In the genomic region with DNA sequence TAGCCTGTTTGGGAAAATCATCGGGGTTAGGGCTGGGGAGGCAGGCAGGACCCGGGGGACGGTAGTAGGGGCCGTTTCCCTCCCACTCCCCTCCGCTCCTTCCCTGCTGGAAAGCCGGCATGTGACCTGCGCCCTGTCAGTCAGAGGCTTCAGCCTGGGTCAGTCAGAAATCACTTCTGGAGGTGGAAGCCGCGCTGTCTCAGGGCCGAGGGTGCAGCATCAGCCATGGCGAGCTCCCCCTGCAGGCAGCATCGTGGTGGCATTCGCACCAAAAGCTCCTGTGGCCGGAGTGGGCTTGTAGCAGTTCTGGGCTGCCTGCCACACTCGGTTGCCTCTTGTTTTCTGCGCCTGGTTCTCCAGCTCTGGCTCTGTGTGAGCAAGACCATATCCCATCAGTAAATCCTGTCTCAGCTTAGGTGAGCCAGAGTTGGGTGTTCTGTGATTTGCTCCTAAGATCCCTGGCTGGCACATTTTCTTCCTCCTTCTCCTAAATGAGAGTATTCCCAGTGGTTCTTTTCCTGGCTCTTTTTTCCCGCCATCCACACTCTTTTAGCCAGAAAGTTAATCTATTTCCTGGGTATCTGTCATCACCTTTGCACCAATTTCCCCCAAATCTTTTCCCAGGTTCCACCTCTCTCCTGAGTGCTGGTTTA, we compare ENCODE assay signal across 9 cellular contexts. TPM values are rescaled to one million over a fixed set of nuclear protein-coding genes. Genes with fewer than 3 reads are reported as not detected.
DNase-seq lines count a peak whose midpoint lies in the region; ATAC-seq, FAIRE-seq and TF ChIP-seq lines count a peak whose summit lies in the region.
"Had no signal": no experiment of that assay in that cellular context is flagged by ENCODE, and none has a peak within 500 bp of the region (broad histone marks: within the 10 kb centered on the region; RNA-seq: fewer than 3 reads in every experiment).

No MANE protein-coding gene starts in this region.

- TF ChIP-seq CTCF in GM12878 (IDR thresholded peaks at IDR 0.05 in 2 of 3, conservative IDR thresholded peaks at IDR 0.05 in 1 of 3; ENCODE audit: control insufficient read depth in 2 of 3, extremely low read depth in 1 of 3, insufficient read depth in 1 of 3, low read depth in 3 of 3, low read length in 3 of 3) = peak; percentile 91 to 96 (median 95)

- no peak overlapping the region for H3K4me3 Mint-ChIP-seq in T-helper 2 cell treated with Interferon-gamma antibody and Interleukin-4, amounts not matched to agents 5 μg/mL and 100 μg/mL, for 36 hours
- H3K4me3 Mint-ChIP-seq: dendritic cell treated with granulocyte-macrophage colony-stimulating factor and Interleukin-4, amounts not matched to agents 40 ng/mL and 50 ng/mL, for 4 days had no signal

- no peaks in the 10 kb centered on the region for H3K9me3 ChIP-seq in GM12878 (replicated peaks; ENCODE audit: control insufficient read depth, insufficient read depth, low read length)

- WGBS in GM12878 (ENCODE audit: insufficient coverage, insufficient replicate concordance, low lambda C conversion rate, missing lambda C conversion rate) = 8% methylated on average over 17 of the region's 17 CpGs

- RAD21 ChIA-PET in GM12878 (lab: Charles Lee; ENCODE audit: unreplicated experiment) = interaction anchor here (0.6 to 6.9 kb wide), 14 partner anchors 10 to 77 kb away, joined by 3 to 137 read pairs (median 6); partner anchors contain the start of gene LY75

- H3K27me3 Mint-ChIP-seq in T-helper 2 cell treated with Interferon-gamma antibody and Interleukin-4, amounts not matched to agents 5 μg/mL and 100 μg/mL, for 36 hours (ENCODE audit: low read depth) = peaks cover 10% of the 10 kb centered on the region

- H2AFZ ChIP-seq in GM12878 (ENCODE audit: control insufficient read depth, low read depth, low read length) = peak overlapping the region; percentile 74

- peak; percentile 91 for ATAC-seq in GM21381 (IDR thresholded peaks at IDR 0.05; ENCODE audit: unreplicated experiment)
- peak; percentile 97 for ATAC-seq in GM12878

- H3K36me3 Mint-ChIP-seq in T-helper 2 cell treated with Interferon-gamma antibody and Interleukin-4, amounts not matched to agents 5 μg/mL and 100 μg/mL, for 36 hours (ENCODE audit: low read depth) = no peaks in the 10 kb centered on the region

- peaks cover 13% of the 10 kb centered on the region for H3K4me1 ChIP-seq in GM12878 (ENCODE audit: control insufficient read depth, insufficient read depth, low read length)

- H3K9me3 Mint-ChIP-seq in T-helper 2 cell treated with Interferon-gamma antibody and Interleukin-4, amounts not matched to agents 5 μg/mL and 100 μg/mL, for 36 hours = no peaks in the 10 kb centered on the region
- H3K9me3 Mint-ChIP-seq: dendritic cell treated with granulocyte-macrophage colony-stimulating factor and Interleukin-4, amounts not matched to agents 40 ng/mL and 50 ng/mL, for 4 days had no signal

- SMC1A ChIA-PET in GM12878 (lab: Charles Lee; ENCODE audit: uncharacterized antibody, unreplicated experiment) = interaction anchor here (0.7 to 51.7 kb wide), 9 partner anchors 2 to 207 kb away, joined by 3 to 1536 read pairs (median 4); partner anchors contain the start of gene LY75

- peak overlapping the region; percentile 56 for H3K4me2 ChIP-seq in GM12878 (ENCODE audit: control insufficient read depth, insufficient read depth)

- no peaks in the 10 kb centered on the region for H3K79me2 ChIP-seq in GM12878 (ENCODE audit: control insufficient read depth, insufficient read depth, low read length)

- peak overlapping the region; percentile 4 for H3K27ac ChIP-seq in GM12878 (ENCODE audit: control insufficient read depth, insufficient read depth)

- BruUV-seq in GM12878 (replicated peaks; lab: Mats Ljungman, UMichigan) = TSS peak; percentile 93

- H3K4me1 Mint-ChIP-seq in T-helper 2 cell treated with Interferon-gamma antibody and Interleukin-4, amounts not matched to agents 5 μg/mL and 100 μg/mL, for 36 hours (ENCODE audit: low read depth) = peaks cover 2% of the 10 kb centered on the region

- intact Hi-C loops in GM12878 (cut with micrococcal nuclease; ENCODE audit: unreplicated experiment) = loop anchor here (1.0 to 5.0 kb wide), 2 partner anchors 19 to 125 kb away; partner anchors contain the start of gene CD302

- H3K4me3 ChIP-seq in GM12878 = 0 out of 2 replicates have a peak overlapping the region, but pooled peaks have one; percentile 16

- H4K20me1 ChIP-seq in GM12878 (ENCODE audit: control insufficient read depth, insufficient read depth) = no peaks in the 10 kb centered on the region

- DNase-seq in DMS53 (lab: John Stamatoyannopoulos, UW) (peak; percentile 92), HK-2 (ENCODE audit: unreplicated experiment) (peak; percentile 71), GM12878 (ENCODE audit: low read depth, low spot score) (no peak), iris pigment epithelial cell (ENCODE audit: low read depth) (peak; percentile 30), T1000 (lab: John Stamatoyannopoulos, UW) (no peak)
- DNase-seq in T-helper 2 cell treated with Interferon-gamma antibody and Interleukin-4, amounts not matched to agents 5 μg/mL and 100 μg/mL, for 36 hours (ENCODE audit: low spot score) = peak; percentile 71
- peak; percentile 81 for DNase-seq in stimulated activated CD4-positive, alpha-beta T cell treated with anti-CD3 and anti-CD28 coated beads, Interleukin-4, amount 100 ng/mL, for 1 hour

- in situ Hi-C loops in GM12878 (cut with MboI) = no loop called here

- peak; percentile 76 for TF ChIP-seq RAD21 in GM12878 (IDR thresholded peaks at IDR 0.05; ENCODE audit: insufficient read depth, low read depth, low read length)

- no peak for TF ChIP-seq EP300 in GM12878 (IDR thresholded peaks at IDR 0.05; ENCODE audit: borderline replicate concordance in 1 of 2, control insufficient read depth in 1 of 2, low read depth in 2 of 2, low read length in 2 of 2)

- POLR2A ChIA-PET in GM12878 (lab: Charles Lee) = interaction anchor here (0.6 to 46.2 kb wide), 3 partner anchors 22 to 392 kb away, joined by 3 to 840 read pairs (median 4); partner anchors contain the start of gene LY75

- no peak overlapping the region for H3K27ac Mint-ChIP-seq in T-helper 2 cell treated with Interferon-gamma antibody and Interleukin-4, amounts not matched to agents 5 μg/mL and 100 μg/mL, for 36 hours
- H3K27ac Mint-ChIP-seq: dendritic cell treated with granulocyte-macrophage colony-stimulating factor and Interleukin-4, amounts not matched to agents 40 ng/mL and 50 ng/mL, for 4 days had no signal

- no peaks in the 10 kb centered on the region for H3K36me3 ChIP-seq in GM12878 (ENCODE audit: control insufficient read depth in 2 of 2, insufficient read depth in 2 of 2, low read length in 1 of 2)

- no peaks in the 10 kb centered on the region for H3K27me3 ChIP-seq in GM12878 (replicated peaks in 1 of 2; ENCODE audit: control insufficient read depth in 2 of 2, insufficient read depth in 2 of 2, low read length in 1 of 2)

- H3K9ac ChIP-seq in GM12878 (ENCODE audit: control insufficient read depth, insufficient read depth, low read length) = peak overlapping the region; percentile 17

- CTCF ChIA-PET in GM12878 (lab: Yijun Ruan, JAX) = interaction anchor here (0.6 to 11.6 kb wide), 29 partner anchors 9 to 766 kb away, joined by 3 to 335 read pairs (median 4); partner anchors contain the start of gene LY75

- FAIRE-seq in GM12878 (lab: Jason Lieb, UNC) = peak; percentile 38

- peak; percentile 35; the same call in 1 of the 2 replicates for TF ChIP-seq POLR2A in GM12878 (IDR thresholded peaks at IDR 0.05; ENCODE audit: low read depth, low read length)

TF ChIP-seq in GM12878, 131 proteins besides CTCF, POLR2A, EP300 and RAD21 (continues in another document):
- TF ChIP-seq CEBPZ (IDR thresholded peaks at IDR 0.05; ENCODE audit: low read depth, low read length) = no peak
- TF ChIP-seq CREM (IDR thresholded peaks at IDR 0.05; ENCODE audit: low read depth) = peak; percentile 56; the same call in 1 of the 2 replicates
- TF ChIP-seq ZNF217 (IDR thresholded peaks at IDR 0.05) = no peak

RNA-seq across cellular contexts. Expression of gene LY75, which starts 17.3 kb away (rescaled TPM):
- 524 and 549 TPM in 2 replicates for total RNA-seq in GM12878 (2013; cell fraction: nucleolus; rRNA removed)
- total RNA-seq in GM12878 (2014; rRNA removed) (89.9 and 105 TPM in 2 replicates), GM12878 (2014; rRNA removed; fragmentation: Illumina TruSeq; extraction: Trizol) (91.0 and 96.4 TPM in 2 replicates), GM12878 (2021) (61.1 and 65.2 TPM in 2 replicates)
- polyA plus RNA-seq in GM12878 (2011; ENCODE audit: low read depth) = 29.9 TPM
- polyA plus RNA-seq in GM12878 (2011; rRNA removed) (112 and 124 TPM in 2 replicates), GM12878 (2014; fragmentation: Illumina TruSeq; extraction: Trizol) (87.3 and 115 TPM in 2 replicates), GM12878 (2014; fragmentation: Nextera tagmentation; extraction: Ambion mirVana) (10 to 100 TPM; 17.6 to 17.8 TPM), GM12878 (2014; rRNA removed) (52.2 and 64.8 TPM in 2 replicates), GM12878 (2016; fragmentation: Nextera tagmentation; extraction: Ambion mirVana) (10 to 100 TPM; 48.7 to 55.4 TPM)
- polyA plus RNA-seq in GM12878 (2011; cell fraction: cytosol; rRNA removed) = 69.4 and 74.5 TPM in 2 replicates
- 69.0 and 84.1 TPM in 2 replicates for polyA plus RNA-seq in GM12878 (2011; cell fraction: nucleus; rRNA removed)
- 35.4 and 61.7 TPM in 2 replicates for polyA plus RNA-seq in GM12878 (2012)
- 155 and 171 TPM in 2 replicates for polyA minus RNA-seq in GM12878 (2011; rRNA and poly(A)+ RNA removed)
- polyA minus RNA-seq in GM12878 (2011; cell fraction: cytosol; rRNA and poly(A)+ RNA removed) = 26.6 and 28.9 TPM in 2 replicates
- polyA minus RNA-seq in GM12878 (2011; cell fraction: nucleus; rRNA and poly(A)+ RNA removed) = 178 and 224 TPM in 2 replicates

Comparison
In these comparisons a context has a peak if more than half of its experiments do, and no peak if none do; other contexts are left out.
1. DNase-seq: peak in DMS53 (single experiment), HK-2 (single experiment), T-helper 2 cell treated with Interferon-gamma antibody and Interleukin-4, amounts not matched to agents 5 μg/mL and 100 μg/mL, for 36 hours (single experiment), iris pigment epithelial cell (single experiment) and stimulated activated CD4-positive, alpha-beta T cell treated with anti-CD3 and anti-CD28 coated beads, Interleukin-4, amount 100 ng/mL, for 1 hour (single experiment); none in GM12878 (single experiment) and T1000 (single experiment).